Comparison of ENCODE assay signal across 8 cellular contexts in genomic region chr7:66921918-66922486, GRCh38. TPM values are rescaled to one million over a fixed set of nuclear protein-coding genes. Genes with fewer than 3 reads are reported as not detected.
DNase-seq lines count a peak whose midpoint lies in the region; ATAC-seq and TF ChIP-seq lines count a peak whose summit lies in the region.

No MANE protein-coding gene starts in this region.

- H3K4me1 Mint-ChIP-seq in effector memory CD8-positive, alpha-beta T cell (ENCODE audit: low read depth in 2 of 2), result peaks cover 28 to 32% of the 10 kb centered on the region in 2 donors

- no peaks in the 10 kb centered on the region for H3K36me3 ChIP-seq in neural cell (ENCODE audit: insufficient read depth, low read length)

- H3K27me3 Mint-ChIP-seq in effector memory CD8-positive, alpha-beta T cell, result no peaks in the 10 kb centered on the region

- H3K36me3 Mint-ChIP-seq in effector memory CD8-positive, alpha-beta T cell (ENCODE audit: insufficient read depth), result peaks cover 44% of the 10 kb centered on the region

- no peaks in the 10 kb centered on the region for H4K20me1 ChIP-seq in neural cell (ENCODE audit: insufficient read depth)

- H3K9ac ChIP-seq in neural cell (ENCODE audit: low read length), result peak overlapping the region; percentile 84

- H3K27ac Mint-ChIP-seq in effector memory CD8-positive, alpha-beta T cell, result peak overlapping the region; percentile 91 to 97

- TF ChIP-seq CTCF in 22Rv1 (IDR thresholded peaks at IDR 0.05) (no peak), GM12875 (IDR thresholded peaks at IDR 0.05; ENCODE audit: borderline replicate concordance, insufficient read depth, low read depth, low read length) (no peak), HL-60 (IDR thresholded peaks at IDR 0.05; ENCODE audit: insufficient read depth, low read length) (no peak), VCaP (conservative IDR thresholded peaks at IDR 0.05) (no peak), neural cell (IDR thresholded peaks at IDR 0.05; ENCODE audit: poor library complexity, severe bottlenecking) (no peak)

- no peaks in the 10 kb centered on the region for H3K9me3 Mint-ChIP-seq in effector memory CD8-positive, alpha-beta T cell

- H2AFZ ChIP-seq in neural cell (ENCODE audit: low read depth, low read length), result no peak overlapping the region

- peak overlapping the region; percentile 84 for H3K4me3 ChIP-seq in GM12875 (ENCODE audit: low read depth, low read length)
- peak overlapping the region; percentile 99 for H3K4me3 ChIP-seq in HL-60 (replicated peaks; ENCODE audit: insufficient read depth, low read length)
- H3K4me3 ChIP-seq in neural cell (ENCODE audit: low read length), result peak overlapping the region; percentile 95

- peaks cover 47% of the 10 kb centered on the region for H3K79me2 ChIP-seq in neural cell (replicated peaks; ENCODE audit: insufficient read depth, low read length)

- no peaks in the 10 kb centered on the region for H3K27me3 ChIP-seq in HL-60 (ENCODE audit: insufficient read depth, poor library complexity, severe bottlenecking)
- H3K27me3 ChIP-seq in neural cell (ENCODE audit: insufficient read depth, low read depth, low read length), result no peaks in the 10 kb centered on the region

- H3K4me2 ChIP-seq in neural cell (ENCODE audit: low read length), result peak overlapping the region; percentile 97

- no peaks in the 10 kb centered on the region for H3F3A ChIP-seq in neural cell (ENCODE audit: insufficient read depth, low read length, poor library complexity, severe bottlenecking)

- no peaks in the 10 kb centered on the region for H3K9me2 ChIP-seq in neural cell (ENCODE audit: insufficient read depth, low read length)

- H3K9me3 ChIP-seq in neural cell (ENCODE audit: low read length), result no peaks in the 10 kb centered on the region

- TF ChIP-seq RAD21 in neural cell (conservative IDR thresholded peaks at IDR 0.05), result no peak

- no peak for TF ChIP-seq EP300 in neural cell (conservative IDR thresholded peaks at IDR 0.05; ENCODE audit: poor library complexity, severe bottlenecking)

- H3K27ac ChIP-seq in 22Rv1 (peak overlapping the region; percentile 85), HL-60 (replicated peaks) (peak overlapping the region; percentile 70), VCaP (peak overlapping the region; percentile 99), neural cell (ENCODE audit: low read length) (peak overlapping the region; percentile 66)

- peak in 1 of 2 experiments; percentile 32 for DNase-seq in HL-60 (ENCODE audit: low read depth in 1 of 2, low spot score in 1 of 2)
- DNase-seq in effector memory CD8-positive, alpha-beta T cell, result peak; percentile 8 to 30 (median 11)

- peak overlapping the region; percentile 89 to 91 for H3K4me3 Mint-ChIP-seq in effector memory CD8-positive, alpha-beta T cell

- peak; percentile 18 for ATAC-seq in effector memory CD8-positive, alpha-beta T cell (replicated peaks)
- ATAC-seq in GM21515 (IDR thresholded peaks at IDR 0.05; ENCODE audit: unreplicated experiment) (no peak), GM19467 (IDR thresholded peaks at IDR 0.05; ENCODE audit: unreplicated experiment) (no peak)

TF ChIP-seq in neural cell, 6 proteins besides CTCF, POLR2A, EP300 and RAD21:
- TF ChIP-seq MXI1 (conservative IDR thresholded peaks at IDR 0.05; ENCODE audit: poor library complexity, severe bottlenecking) (no peak), POLR2AphosphoS5 (IDR thresholded peaks at IDR 0.05) (no peak), SMC3 (conservative IDR thresholded peaks at IDR 0.05; ENCODE audit: poor library complexity) (no peak), REST (IDR thresholded peaks at IDR 0.05; ENCODE audit: borderline replicate concordance) (no peak), EZH2 (IDR thresholded peaks at IDR 0.05; ENCODE audit: borderline replicate concordance, insufficient read depth, low read length, poor library complexity, severe bottlenecking) (no peak), TAF1 (IDR thresholded peaks at IDR 0.05; ENCODE audit: low read depth) (no peak)
TF ChIP-seq in neural cell: peak in this region for 0.

RNA-seq across cellular contexts. Expression of gene TMEM248, which starts 1.0 kb away (rescaled TPM):
- polyA plus RNA-seq in neural cell, result 41.8 and 44.5 TPM in 2 replicates
- polyA minus RNA-seq in neural cell, result 53.1 and 56.0 TPM in 2 replicates
